ENCODE assay signal across 20 cellular contexts in the genomic region with DNA sequence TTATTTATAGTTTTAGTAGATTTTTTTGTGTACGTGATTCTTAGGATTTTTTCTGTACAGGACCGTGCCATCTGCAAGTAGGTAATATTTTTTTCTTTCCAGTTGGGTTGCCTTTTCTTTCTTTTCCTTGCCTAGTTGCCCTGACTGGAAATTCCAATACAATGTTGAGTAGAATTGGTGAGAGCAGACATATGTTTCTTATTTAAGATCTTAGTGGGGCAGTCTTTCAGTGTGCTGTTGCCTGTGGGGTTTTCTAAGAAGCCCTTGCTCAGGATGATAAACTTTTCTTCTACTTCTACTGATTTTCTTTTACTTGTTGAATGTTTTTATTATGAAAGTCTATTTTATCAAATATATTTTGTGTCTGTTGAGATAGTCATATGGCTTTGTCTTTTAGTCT. TPM values are rescaled to one million over a fixed set of nuclear protein-coding genes. Genes with fewer than 3 reads are reported as not detected.
DNase-seq lines count a peak whose midpoint lies in the region; ATAC-seq and TF ChIP-seq lines count a peak whose summit lies in the region.
"Had no signal": no experiment of that assay in that cellular context is flagged by ENCODE, and none has a peak within 500 bp of the region (broad histone marks: within the 10 kb centered on the region; RNA-seq: fewer than 3 reads in every experiment).

No MANE protein-coding gene starts in this region.

- 100% methylated on average over 1 to 2 of the region's 2 CpGs for WGBS in endodermal cell (ENCODE audit: insufficient coverage in 1 of 2, insufficient read length in 1 of 2), 2 experiments
- 91 to 100% (median 98%) methylated on average over 2 of the region's 2 CpGs for WGBS in stomach, 5 donors

- H3K36me3 ChIP-seq in SK-N-MC (ENCODE audit: insufficient read depth, low read length) = peaks cover 90% of the 10 kb centered on the region
- peaks cover 76% of the 10 kb centered on the region for H3K36me3 ChIP-seq in endodermal cell (ENCODE audit: control insufficient read depth, insufficient read depth, low read length)
- peaks cover 16 to 75% (median 71%) of the 10 kb centered on the region in 4 donors for H3K36me3 ChIP-seq in stomach

- H3K27me3 ChIP-seq in endodermal cell (ENCODE audit: control insufficient read depth, insufficient read depth, low read length, poor library complexity, severe bottlenecking) (no peaks in the 10 kb centered on the region), stomach (no peaks in the 10 kb centered on the region)
- H3K27me3 ChIP-seq: BLaER1 treated with 17β-estradiol and CSF1 and Interleukin-3, amounts not matched to agents 10 nM and 100 nM; SJCRH30 had no signal

- peak overlapping the region; percentile 28 for H3K27ac Mint-ChIP-seq in endodermal cell
- peak overlapping the region; percentile 27 for H3K27ac Mint-ChIP-seq in stimulated activated effector memory CD8-positive, alpha-beta T cell treated with anti-CD3 and anti-CD28 coated beads, Interleukin-12 subunit alpha, Interleukin-12 subunit beta, amount 100 ng/mL, for 72 hours
- no peak overlapping the region for H3K27ac Mint-ChIP-seq in activated T-cell treated with anti-CD3 and anti-CD28 coated beads, Interleukin-2, amount 50 U/mL, for 72 hours

- peaks cover 70% of the 10 kb centered on the region for H3K36me3 Mint-ChIP-seq in endodermal cell (ENCODE audit: low read depth)
- H3K36me3 Mint-ChIP-seq in stimulated activated effector memory CD8-positive, alpha-beta T cell treated with anti-CD3 and anti-CD28 coated beads, Interleukin-12 subunit alpha, Interleukin-12 subunit beta, amount 100 ng/mL, for 72 hours = peaks cover 93% of the 10 kb centered on the region
- H3K36me3 Mint-ChIP-seq in activated T-cell treated with anti-CD3 and anti-CD28 coated beads, Interleukin-2, amount 50 U/mL, for 72 hours (ENCODE audit: insufficient read depth in 2 of 2) = peaks cover 14 to 34% of the 10 kb centered on the region in 2 donors

- TF ChIP-seq POLR2A in stomach (IDR thresholded peaks at IDR 0.05) = no peak

- no peaks in the 10 kb centered on the region for H3K9me3 Mint-ChIP-seq in endodermal cell
- no peaks in the 10 kb centered on the region for H3K9me3 Mint-ChIP-seq in stimulated activated effector memory CD8-positive, alpha-beta T cell treated with anti-CD3 and anti-CD28 coated beads, Interleukin-12 subunit alpha, Interleukin-12 subunit beta, amount 100 ng/mL, for 72 hours
- no peaks in the 10 kb centered on the region for H3K9me3 Mint-ChIP-seq in activated T-cell treated with anti-CD3 and anti-CD28 coated beads, Interleukin-2, amount 50 U/mL, for 72 hours
- H3K9me3 Mint-ChIP-seq: CD4-positive, alpha-beta memory T cell had no signal

- peaks cover 41% of the 10 kb centered on the region for H3K4me1 Mint-ChIP-seq in endodermal cell
- H3K4me1 Mint-ChIP-seq in stimulated activated effector memory CD8-positive, alpha-beta T cell treated with anti-CD3 and anti-CD28 coated beads, Interleukin-12 subunit alpha, Interleukin-12 subunit beta, amount 100 ng/mL, for 72 hours = peaks cover 29% of the 10 kb centered on the region
- peaks cover 8% of the 10 kb centered on the region for H3K4me1 Mint-ChIP-seq in activated T-cell treated with anti-CD3 and anti-CD28 coated beads, Interleukin-2, amount 50 U/mL, for 72 hours (ENCODE audit: low read depth)

- no peak for ATAC-seq in stimulated activated effector memory CD8-positive, alpha-beta T cell treated with anti-CD3 and anti-CD28 coated beads, Interleukin-12 subunit alpha, Interleukin-12 subunit beta, amount 100 ng/mL, for 72 hours
- no peak for ATAC-seq in activated T-cell treated with anti-CD3 and anti-CD28 coated beads, Interleukin-2, amount 50 U/mL, for 72 hours (replicated peaks in 1 of 2)

- no peaks in the 10 kb centered on the region for H3K9me3 ChIP-seq in SK-N-MC (ENCODE audit: low read depth, low read length)
- no peaks in the 10 kb centered on the region for H3K9me3 ChIP-seq in endodermal cell (ENCODE audit: control insufficient read depth, low read length)
- no peaks in the 10 kb centered on the region for H3K9me3 ChIP-seq in stomach
- H3K9me3 ChIP-seq: Caco-2, SJCRH30 had no signal

- DNase-seq in EH (ENCODE audit: low read depth) (peak; percentile 46), SK-N-MC (ENCODE audit: low read depth, low spot score) (peak; percentile 39), endodermal cell (no peak), stomach (no peak)
- no peak for DNase-seq in stimulated activated effector memory CD8-positive, alpha-beta T cell treated with anti-CD3 and anti-CD28 coated beads, Interleukin-12 subunit alpha, Interleukin-12 subunit beta, amount 100 ng/mL, for 72 hours (ENCODE audit: low spot score in 2 of 2)
- no peak for DNase-seq in activated T-cell treated with anti-CD3 and anti-CD28 coated beads, Interleukin-2, amount 50 U/mL, for 72 hours
- no peak for DNase-seq in activated CD4-positive, CD25-positive, alpha-beta regulatory T cell treated with anti-CD3 and anti-CD28 coated beads, Interleukin-2, amount 50 U/mL, for 72 hours
- DNase-seq: ACHN; Caco-2; CD4-positive, alpha-beta memory T cell; DMS 273 treated with DMSO at 0.1 percent for 48 hours; DMS79 treated with DMSO at 0.1 percent for 48 hours; KG1; NCI-H1092 treated with DMSO at 0.1 percent for 48 hours; NCI-H1436 treated with DMSO at 0.1 percent for 48 hours; NCI-H1930; NCI-H2227 treated with DMSO at 0.1 percent for 48 hours; NCI-H510A; SJCRH30 had no signal

- no peaks in the 10 kb centered on the region for H3K27me3 Mint-ChIP-seq in endodermal cell (ENCODE audit: insufficient read depth)
- no peaks in the 10 kb centered on the region for H3K27me3 Mint-ChIP-seq in activated T-cell treated with anti-CD3 and anti-CD28 coated beads, Interleukin-2, amount 50 U/mL, for 72 hours (ENCODE audit: low read depth)
- H3K27me3 Mint-ChIP-seq: CD4-positive, alpha-beta memory T cell had no signal

- H3K27ac ChIP-seq in SK-N-MC = peak overlapping the region; percentile 84
- no peak overlapping the region for H3K27ac ChIP-seq in endodermal cell (ENCODE audit: low read depth, low read length)
- no peak overlapping the region for H3K27ac ChIP-seq in stomach
- H3K27ac ChIP-seq: BLaER1 treated with 17β-estradiol and CSF1 and Interleukin-3, amounts not matched to agents 10 nM and 100 nM; SJCRH30 had no signal

- no peak for TF ChIP-seq CTCF in endodermal cell (conservative IDR thresholded peaks at IDR 0.05)
- no peak for TF ChIP-seq CTCF in stomach (IDR thresholded peaks at IDR 0.05)

- intact Hi-C loops in stomach (cut with DNase I; ENCODE audit: low total_unique reads) = no loop called here

- no peak for TF ChIP-seq EP300 in stomach (IDR thresholded peaks at IDR 0.05)

- H3K4me3 ChIP-seq in SK-N-MC = peak overlapping the region; percentile 37
- H3K4me3 ChIP-seq in endodermal cell (ENCODE audit: low read length) = no peak overlapping the region
- H3K4me3 ChIP-seq in stomach = no peak overlapping the region
- H3K4me3 ChIP-seq: BLaER1 treated with 17β-estradiol and CSF1 and Interleukin-3, amounts not matched to agents 10 nM and 100 nM; SJCRH30 had no signal

- H3K4me3 Mint-ChIP-seq in endodermal cell = no peak overlapping the region
- no peak overlapping the region for H3K4me3 Mint-ChIP-seq in stimulated activated effector memory CD8-positive, alpha-beta T cell treated with anti-CD3 and anti-CD28 coated beads, Interleukin-12 subunit alpha, Interleukin-12 subunit beta, amount 100 ng/mL, for 72 hours
- no peak overlapping the region for H3K4me3 Mint-ChIP-seq in activated T-cell treated with anti-CD3 and anti-CD28 coated beads, Interleukin-2, amount 50 U/mL, for 72 hours
- H3K4me3 Mint-ChIP-seq: CD4-positive, alpha-beta memory T cell had no signal

- no peak overlapping the region for H3K9ac ChIP-seq in SK-N-MC (ENCODE audit: insufficient read length)
- no peak overlapping the region for H3K9ac ChIP-seq in endodermal cell (ENCODE audit: extremely low read depth, low read length, poor library complexity, severe bottlenecking)
- H3K9ac ChIP-seq: BLaER1 treated with 17β-estradiol and CSF1 and Interleukin-3, amounts not matched to agents 10 nM and 100 nM had no signal

- H3K4me1 ChIP-seq in endodermal cell (ENCODE audit: control insufficient read depth, insufficient read depth, low read length) (no peaks in the 10 kb centered on the region), stomach (peaks cover 0 to 14% (median 9%) of the 10 kb centered on the region in 4 donors)
- H3K4me1 ChIP-seq: Caco-2 had no signal

RNA-seq across cellular contexts. Expression of gene ATXN10, which starts 33.0 kb away (rescaled TPM):
- total RNA-seq in endodermal cell (100 to 1,000 TPM; 223 to 266 TPM), stomach (100 to 1,000 TPM in 4 of 5 donors, 10 to 100 TPM in 1; 65.6 to 171 (median 125) TPM)
- polyA plus RNA-seq in endodermal cell (2013, experiment 1 of 2) = 276 TPM
- polyA plus RNA-seq in endodermal cell (2013, experiment 2 of 2) = 252 TPM
- polyA plus RNA-seq in stomach = 10 to 100 TPM; 36.5 to 47.9 (median 43.8) TPM
- 10 to 100 TPM; 88.7 to 93.9 TPM for total RNA-seq in activated T-cell treated with anti-CD3 and anti-CD28 coated beads, Interleukin-2, amount 50 U/mL, for 72 hours

Comparison
In these comparisons a context has a peak if more than half of its experiments do, and no peak if none do; other contexts are left out.
1. DNase-seq: peak in EH (single experiment) and SK-N-MC (single experiment); none in endodermal cell (single experiment), stimulated activated effector memory CD8-positive, alpha-beta T cell treated with anti-CD3 and anti-CD28 coated beads, Interleukin-12 subunit alpha, Interleukin-12 subunit beta, amount 100 ng/mL, for 72 hours (0 of 2), stomach (single experiment), activated T-cell treated with anti-CD3 and anti-CD28 coated beads, Interleukin-2, amount 50 U/mL, for 72 hours (0 of 2) and activated CD4-positive, CD25-positive, alpha-beta regulatory T cell treated with anti-CD3 and anti-CD28 coated beads, Interleukin-2, amount 50 U/mL, for 72 hours (single experiment).